In the genomic region with DNA sequence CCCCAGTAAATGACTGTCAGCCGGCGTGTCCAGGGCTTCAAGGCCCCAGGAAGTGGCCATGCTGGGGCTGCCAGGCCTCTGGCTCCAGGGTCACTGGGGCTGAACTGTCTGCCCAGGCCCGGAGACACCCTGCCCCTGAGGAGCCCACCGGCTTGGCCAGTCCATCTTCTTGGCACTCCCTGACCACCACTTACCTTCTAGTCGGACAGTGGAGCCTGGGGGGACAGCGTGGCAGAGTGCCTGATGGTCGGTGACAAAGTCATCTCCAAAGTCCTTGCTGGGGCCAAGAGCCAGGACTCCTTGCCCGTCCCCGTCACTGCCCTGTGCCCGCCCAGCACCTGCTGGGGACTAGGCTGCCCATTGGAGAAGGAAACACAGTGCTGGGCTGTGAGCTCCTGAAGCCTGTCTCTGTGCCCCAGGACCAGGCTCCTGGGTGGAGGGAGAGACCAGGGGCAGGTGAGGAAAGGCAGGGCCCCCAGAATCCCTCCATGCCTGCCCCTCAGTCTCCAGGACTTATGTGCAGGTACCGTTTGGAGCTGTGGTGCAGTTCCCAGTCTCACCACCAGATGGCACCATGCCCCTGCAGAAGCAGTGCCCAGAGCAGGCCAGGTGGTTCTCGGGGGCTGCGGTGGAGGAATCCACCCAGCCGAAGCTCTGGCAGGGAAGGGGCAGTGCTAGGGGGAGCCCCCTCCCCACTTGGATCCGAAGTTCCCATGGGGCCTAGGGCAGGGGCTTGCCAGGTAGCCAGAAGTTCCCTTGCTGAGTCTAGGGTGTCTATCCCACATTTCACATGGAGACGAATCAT, we compare ENCODE assay signal across 8 cellular contexts. TPM values are rescaled to one million over a fixed set of nuclear protein-coding genes. Genes with fewer than 3 reads are reported as not detected.
A peak's percentile ranks its signal among the peaks of the same experiment; 100 is the strongest.
DNase-seq lines count a peak whose midpoint lies in the region; ATAC-seq and TF ChIP-seq lines count a peak whose summit lies in the region.

No MANE protein-coding gene starts in this region.

- H3K9me3 Mint-ChIP-seq in brain, result no peaks in the 10 kb centered on the region

- peak; percentile 86 for DNase-seq in DMS 273 (lab: John Stamatoyannopoulos, UW; ENCODE audit: unreplicated experiment)
- DNase-seq in DMS 273 treated with DMSO at 0.1 percent for 48 hours (lab: John Stamatoyannopoulos, UW), result no peak
- peak; percentile 56 for DNase-seq in NCI-H1694 (lab: John Stamatoyannopoulos, UW)
- DNase-seq in iPS-NIHi7 (ENCODE audit: extremely low spot score), result peak; percentile 92
- DNase-seq in stimulated activated CD4-positive, alpha-beta T cell treated with anti-CD3 and anti-CD28 coated beads, Interleukin-12 subunit alpha, Interleukin-12 subunit beta, amount 100 ng/mL, for 4 hours, result peak; percentile 93

- H3K4me1 Mint-ChIP-seq in brain, result peaks cover 40% of the 10 kb centered on the region

- no peak for ATAC-seq in GM21528 (IDR thresholded peaks at IDR 0.05; ENCODE audit: low FRiP score, unreplicated experiment)

- no peaks in the 10 kb centered on the region for H3K36me3 Mint-ChIP-seq in brain

- peak overlapping the region in 3 of 5 experiments; percentile 47 to 91 (median 67) for H3K27ac Mint-ChIP-seq in brain

- no peak overlapping the region for H3K4me3 Mint-ChIP-seq in brain

- peak; percentile 96 for TF ChIP-seq CTCF in VCaP (conservative IDR thresholded peaks at IDR 0.05)
- TF ChIP-seq CTCF in brain (conservative IDR thresholded peaks at IDR 0.05), result peak; percentile 99 to 100

- H3K27me3 Mint-ChIP-seq in brain, result no peaks in the 10 kb centered on the region

- H3K27ac ChIP-seq in VCaP, result no peak overlapping the region; the same call in 1 of the 2 replicates

RNA-seq across cellular contexts. Expression of gene CCDC188, which starts 6.0 kb away (rescaled TPM):
- polyA plus RNA-seq in brain (ENCODE audit: insufficient read depth, low read depth, low replicate concordance), result 1.6 TPM

RNA-seq across cellular contexts. Expression of gene ZDHHC8, which starts 25.2 kb away (rescaled TPM):
- 33.7 TPM for polyA plus RNA-seq in brain (ENCODE audit: insufficient read depth, low read depth, low replicate concordance)

RNA-seq across cellular contexts. Expression of gene TRMT2A, which starts 39.8 kb away (rescaled TPM):
- 31.3 TPM for polyA plus RNA-seq in brain (ENCODE audit: insufficient read depth, low read depth, low replicate concordance)

RNA-seq across cellular contexts. Expression of gene RANBP1, which starts 40.9 kb away (rescaled TPM):
- 197 TPM for polyA plus RNA-seq in brain (ENCODE audit: insufficient read depth, low read depth, low replicate concordance)
